ENCODE assay signal across 1 cellular context in the genomic region with DNA sequence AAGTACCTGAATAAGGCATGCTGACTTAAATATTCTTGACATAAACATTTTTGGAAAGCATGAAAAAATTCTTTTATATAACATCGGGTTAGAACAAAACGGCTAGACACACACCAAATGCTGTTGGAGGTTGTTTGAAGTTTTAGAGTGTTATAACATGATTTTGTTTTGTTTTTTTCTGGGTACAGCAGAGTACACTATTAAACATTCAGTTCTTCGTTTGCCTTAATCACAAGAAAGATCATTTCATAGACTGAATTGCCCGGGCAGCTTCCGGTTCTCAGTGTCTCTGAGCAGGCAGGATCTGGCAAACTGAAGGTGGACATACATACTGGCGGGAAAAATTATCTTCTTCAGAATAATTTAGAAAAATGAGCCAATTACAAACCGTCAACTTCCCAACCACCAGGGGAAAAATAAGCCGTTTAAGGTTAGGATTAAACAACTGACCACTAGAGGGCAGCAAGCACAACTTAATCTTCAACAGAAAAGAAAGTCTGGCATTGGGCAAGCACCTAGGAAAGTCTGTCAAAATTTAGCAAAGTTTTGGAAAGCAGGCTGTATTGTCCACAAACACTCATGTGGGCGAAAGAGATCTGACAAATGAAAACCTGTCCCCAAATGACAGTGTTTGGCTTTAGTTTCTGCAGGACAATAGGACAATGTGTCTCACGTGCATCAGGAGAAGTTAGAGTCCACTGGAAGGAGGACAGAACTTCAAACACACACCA.
TF ChIP-seq lines count a peak whose summit lies in the region.

No MANE protein-coding gene starts in this region.

TF ChIP-seq in WTC11, 78 proteins besides CTCF, POLR2A, EP300 and RAD21 (continued from another document):
- TF ChIP-seq, protein P1, sequence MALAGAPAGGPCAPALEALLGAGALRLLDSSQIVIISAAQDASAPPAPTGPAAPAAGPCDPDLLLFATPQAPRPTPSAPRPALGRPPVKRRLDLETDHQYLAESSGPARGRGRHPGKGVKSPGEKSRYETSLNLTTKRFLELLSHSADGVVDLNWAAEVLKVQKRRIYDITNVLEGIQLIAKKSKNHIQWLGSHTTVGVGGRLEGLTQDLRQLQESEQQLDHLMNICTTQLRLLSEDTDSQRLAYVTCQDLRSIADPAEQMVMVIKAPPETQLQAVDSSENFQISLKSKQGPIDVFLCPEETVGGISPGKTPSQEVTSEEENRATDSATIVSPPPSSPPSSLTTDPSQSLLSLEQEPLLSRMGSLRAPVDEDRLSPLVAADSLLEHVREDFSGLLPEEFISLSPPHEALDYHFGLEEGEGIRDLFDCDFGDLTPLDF (CRISPR knock-in tag; IDR thresholded peaks at IDR 0.05), result no peak
- no peak for TF ChIP-seq ZNF396 (CRISPR knock-in tag; IDR thresholded peaks at IDR 0.05; ENCODE audit: borderline replicate concordance)
- no peak for TF ChIP-seq FOXK1 (CRISPR knock-in tag; IDR thresholded peaks at IDR 0.05)
- TF ChIP-seq NFYB (CRISPR knock-in tag; conservative IDR thresholded peaks at IDR 0.05; ENCODE audit: low read depth), result no peak
- TF ChIP-seq, protein P2, sequence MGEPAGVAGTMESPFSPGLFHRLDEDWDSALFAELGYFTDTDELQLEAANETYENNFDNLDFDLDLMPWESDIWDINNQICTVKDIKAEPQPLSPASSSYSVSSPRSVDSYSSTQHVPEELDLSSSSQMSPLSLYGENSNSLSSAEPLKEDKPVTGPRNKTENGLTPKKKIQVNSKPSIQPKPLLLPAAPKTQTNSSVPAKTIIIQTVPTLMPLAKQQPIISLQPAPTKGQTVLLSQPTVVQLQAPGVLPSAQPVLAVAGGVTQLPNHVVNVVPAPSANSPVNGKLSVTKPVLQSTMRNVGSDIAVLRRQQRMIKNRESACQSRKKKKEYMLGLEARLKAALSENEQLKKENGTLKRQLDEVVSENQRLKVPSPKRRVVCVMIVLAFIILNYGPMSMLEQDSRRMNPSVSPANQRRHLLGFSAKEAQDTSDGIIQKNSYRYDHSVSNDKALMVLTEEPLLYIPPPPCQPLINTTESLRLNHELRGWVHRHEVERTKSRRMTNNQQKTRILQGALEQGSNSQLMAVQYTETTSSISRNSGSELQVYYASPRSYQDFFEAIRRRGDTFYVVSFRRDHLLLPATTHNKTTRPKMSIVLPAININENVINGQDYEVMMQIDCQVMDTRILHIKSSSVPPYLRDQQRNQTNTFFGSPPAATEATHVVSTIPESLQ (CRISPR knock-in tag; IDR thresholded peaks at IDR 0.05), result no peak
TF ChIP-seq in WTC11: peak in this region for 0.
